9 cellular contexts compared by ENCODE assay signal in genomic region chr9:89482950-89483349, GRCh38. TPM values are rescaled to one million over a fixed set of nuclear protein-coding genes. Genes with fewer than 3 reads are reported as not detected.
DNase-seq lines count a peak whose midpoint lies in the region; ATAC-seq, FAIRE-seq and TF ChIP-seq lines count a peak whose summit lies in the region.
"Had no signal": no experiment of that assay in that cellular context is flagged by ENCODE, and none has a peak within 500 bp of the region (broad histone marks: within the 10 kb centered on the region; RNA-seq: fewer than 3 reads in every experiment).

No MANE protein-coding gene starts in this region.

- no peak for TF ChIP-seq CTCF in glutamatergic neuron (IDR thresholded peaks at IDR 0.05; ENCODE audit: partially characterized antibody, unreplicated experiment)
- no peak for TF ChIP-seq CTCF in mesothelial cell of epicardium (IDR thresholded peaks at IDR 0.05; ENCODE audit: unreplicated experiment)

- POLR2A ChIA-PET in activated CD8-positive, alpha-beta T cell treated with anti-CD3 and anti-CD28 coated beads, Interleukin-2, amount 10 ng/mL, durations not matched to agents 7 days and 5 days (lab: Charles Lee), result interaction anchor here (1.5 to 2.5 kb wide), 4 partner anchors 16 to 66 kb away, joined by 4 to 12 read pairs (median 9); no protein-coding TSS in a partner anchor

- ATAC-seq in activated CD8-positive, alpha-beta T cell treated with anti-CD3 and anti-CD28 coated beads, Interleukin-2, amount 10 ng/mL, durations not matched to agents 7 days and 5 days, result no peak
- ATAC-seq in stimulated activated effector memory CD8-positive, alpha-beta T cell treated with anti-CD3 and anti-CD28 coated beads, Interleukin-12 subunit alpha, Interleukin-12 subunit beta, amount 100 ng/mL, for 72 hours, result no peak
- no peak for ATAC-seq in HG03159 (IDR thresholded peaks at IDR 0.05; ENCODE audit: unreplicated experiment)

- peaks cover 7% of the 10 kb centered on the region for H3K9me3 Mint-ChIP-seq in activated naive CD4-positive, alpha-beta T cell treated with anti-CD3 and anti-CD28 coated beads for 36 hours
- no peaks in the 10 kb centered on the region for H3K9me3 Mint-ChIP-seq in activated CD8-positive, alpha-beta T cell treated with anti-CD3 and anti-CD28 coated beads, Interleukin-2, amount 10 ng/mL, durations not matched to agents 7 days and 5 days (ENCODE audit: insufficient read depth)
- H3K9me3 Mint-ChIP-seq in glutamatergic neuron (ENCODE audit: unreplicated experiment) (peaks cover 5% of the 10 kb centered on the region), mesothelial cell of epicardium (peaks cover 6% of the 10 kb centered on the region)
- H3K9me3 Mint-ChIP-seq in stimulated activated effector memory CD8-positive, alpha-beta T cell treated with anti-CD3 and anti-CD28 coated beads, Interleukin-12 subunit alpha, Interleukin-12 subunit beta, amount 100 ng/mL, for 72 hours, result no peaks in the 10 kb centered on the region

- CTCF ChIA-PET in activated naive CD4-positive, alpha-beta T cell treated with anti-CD3 and anti-CD28 coated beads for 36 hours (lab: Charles Lee), result interaction anchor here (0.6 to 3.1 kb wide), 2 partner anchors 54 to 65 kb away, joined by 3 to 16 read pairs; no protein-coding TSS in a partner anchor
- CTCF ChIA-PET in activated CD8-positive, alpha-beta T cell treated with anti-CD3 and anti-CD28 coated beads, Interleukin-2, amount 10 ng/mL, durations not matched to agents 7 days and 5 days (lab: Charles Lee), result interaction anchor here (0.6 to 5.2 kb wide), 5 partner anchors 12 to 66 kb away, joined by 3 to 40 read pairs (median 4); no protein-coding TSS in a partner anchor

- H3K27me3 Mint-ChIP-seq in activated naive CD4-positive, alpha-beta T cell treated with anti-CD3 and anti-CD28 coated beads for 36 hours (ENCODE audit: low read depth), result no peaks in the 10 kb centered on the region
- no peaks in the 10 kb centered on the region for H3K27me3 Mint-ChIP-seq in activated CD8-positive, alpha-beta T cell treated with anti-CD3 and anti-CD28 coated beads, Interleukin-2, amount 10 ng/mL, durations not matched to agents 7 days and 5 days (ENCODE audit: low read depth)
- H3K27me3 Mint-ChIP-seq in glutamatergic neuron (ENCODE audit: unreplicated experiment) (peaks cover 11% of the 10 kb centered on the region), mesothelial cell of epicardium (ENCODE audit: low read depth) (no peaks in the 10 kb centered on the region)

- peak overlapping the region; percentile 91 for H3K27ac Mint-ChIP-seq in activated naive CD4-positive, alpha-beta T cell treated with anti-CD3 and anti-CD28 coated beads for 36 hours
- H3K27ac Mint-ChIP-seq in activated CD8-positive, alpha-beta T cell treated with anti-CD3 and anti-CD28 coated beads, Interleukin-2, amount 10 ng/mL, durations not matched to agents 7 days and 5 days, result peak overlapping the region; percentile 96
- H3K27ac Mint-ChIP-seq in glutamatergic neuron (ENCODE audit: unreplicated experiment) (peak overlapping the region; percentile 92), mesothelial cell of epicardium (no peak overlapping the region)
- H3K27ac Mint-ChIP-seq in stimulated activated effector memory CD8-positive, alpha-beta T cell treated with anti-CD3 and anti-CD28 coated beads, Interleukin-12 subunit alpha, Interleukin-12 subunit beta, amount 100 ng/mL, for 72 hours, result peak overlapping the region; percentile 83

- peak; percentile 6 for DNase-seq in activated naive CD4-positive, alpha-beta T cell treated with anti-CD3 and anti-CD28 coated beads for 36 hours
- no peak for DNase-seq in activated naive CD4-positive, alpha-beta T cell (lab: John Stamatoyannopoulos, UW)
- no peak for DNase-seq in activated CD8-positive, alpha-beta T cell treated with anti-CD3 and anti-CD28 coated beads, Interleukin-2, amount 10 ng/mL, durations not matched to agents 7 days and 5 days
- peak; percentile 28 for DNase-seq in glutamatergic neuron
- no peak for DNase-seq in stimulated activated effector memory CD8-positive, alpha-beta T cell treated with anti-CD3 and anti-CD28 coated beads, Interleukin-12 subunit alpha, Interleukin-12 subunit beta, amount 100 ng/mL, for 72 hours (ENCODE audit: low spot score in 2 of 2)
- no peak for DNase-seq in frontal cortex (ENCODE audit: low spot score in 2 of 2)
- no peak for DNase-seq in mesothelial cell of epicardium (ENCODE audit: low spot score in 2 of 2, unreplicated experiment in 2 of 2)
- DNase-seq: kidney had no signal

- FAIRE-seq in frontal cortex (lab: Jason Lieb, UNC), result no peak
- FAIRE-seq: kidney had no signal

- intact Hi-C loops in activated naive CD4-positive, alpha-beta T cell treated with anti-CD3 and anti-CD28 coated beads for 36 hours (cut with micrococcal nuclease), result loop anchor here (1.0 kb wide), 1 partner anchor 8 kb away; no protein-coding TSS in a partner anchor

- H3K4me1 Mint-ChIP-seq in activated naive CD4-positive, alpha-beta T cell treated with anti-CD3 and anti-CD28 coated beads for 36 hours (ENCODE audit: low read depth), result peaks cover 89% of the 10 kb centered on the region
- H3K4me1 Mint-ChIP-seq in activated CD8-positive, alpha-beta T cell treated with anti-CD3 and anti-CD28 coated beads, Interleukin-2, amount 10 ng/mL, durations not matched to agents 7 days and 5 days (ENCODE audit: low read depth), result peaks cover 92% of the 10 kb centered on the region
- H3K4me1 Mint-ChIP-seq in glutamatergic neuron (ENCODE audit: low read depth, unreplicated experiment) (peaks cover 50% of the 10 kb centered on the region), mesothelial cell of epicardium (peaks cover 6% of the 10 kb centered on the region)
- peaks cover 92% of the 10 kb centered on the region for H3K4me1 Mint-ChIP-seq in stimulated activated effector memory CD8-positive, alpha-beta T cell treated with anti-CD3 and anti-CD28 coated beads, Interleukin-12 subunit alpha, Interleukin-12 subunit beta, amount 100 ng/mL, for 72 hours

- no peak overlapping the region for H3K4me3 Mint-ChIP-seq in activated naive CD4-positive, alpha-beta T cell treated with anti-CD3 and anti-CD28 coated beads for 36 hours
- peak overlapping the region; percentile 69 for H3K4me3 Mint-ChIP-seq in activated CD8-positive, alpha-beta T cell treated with anti-CD3 and anti-CD28 coated beads, Interleukin-2, amount 10 ng/mL, durations not matched to agents 7 days and 5 days
- peak overlapping the region; percentile 74 for H3K4me3 Mint-ChIP-seq in glutamatergic neuron (ENCODE audit: unreplicated experiment)
- peak overlapping the region; percentile 73 for H3K4me3 Mint-ChIP-seq in stimulated activated effector memory CD8-positive, alpha-beta T cell treated with anti-CD3 and anti-CD28 coated beads, Interleukin-12 subunit alpha, Interleukin-12 subunit beta, amount 100 ng/mL, for 72 hours
- H3K4me3 Mint-ChIP-seq in mesothelial cell of epicardium, result no peak overlapping the region

- peaks cover 32% of the 10 kb centered on the region for H3K36me3 Mint-ChIP-seq in activated naive CD4-positive, alpha-beta T cell treated with anti-CD3 and anti-CD28 coated beads for 36 hours (ENCODE audit: low read depth)
- peaks cover 80% of the 10 kb centered on the region for H3K36me3 Mint-ChIP-seq in activated CD8-positive, alpha-beta T cell treated with anti-CD3 and anti-CD28 coated beads, Interleukin-2, amount 10 ng/mL, durations not matched to agents 7 days and 5 days (ENCODE audit: low read depth)
- H3K36me3 Mint-ChIP-seq in glutamatergic neuron (ENCODE audit: unreplicated experiment), result peaks cover 6% of the 10 kb centered on the region
- H3K36me3 Mint-ChIP-seq in stimulated activated effector memory CD8-positive, alpha-beta T cell treated with anti-CD3 and anti-CD28 coated beads, Interleukin-12 subunit alpha, Interleukin-12 subunit beta, amount 100 ng/mL, for 72 hours, result peaks cover 53% of the 10 kb centered on the region
- peaks cover 16% of the 10 kb centered on the region for H3K36me3 Mint-ChIP-seq in mesothelial cell of epicardium

RNA-seq across cellular contexts. Expression of gene SEMA4D, which starts 15.0 kb away (rescaled TPM):
- 100 to 1,000 TPM; 156 to 160 TPM for total RNA-seq in activated naive CD4-positive, alpha-beta T cell treated with anti-CD3 and anti-CD28 coated beads for 36 hours
- total RNA-seq in activated CD8-positive, alpha-beta T cell treated with anti-CD3 and anti-CD28 coated beads, Interleukin-2, amount 10 ng/mL, durations not matched to agents 7 days and 5 days, result 100 to 1,000 TPM; 314 to 321 TPM
- total RNA-seq in glutamatergic neuron (ENCODE audit: unreplicated experiment), result 192 TPM
- total RNA-seq in frontal cortex, result 7.7 TPM
- 41.8 to 44.7 TPM (median 42.7 TPM) in 3 replicates for total RNA-seq in mesothelial cell of epicardium

Comparison
In these comparisons a context has a peak if more than half of its experiments do, and no peak if none do; other contexts are left out.
1. DNase-seq: peak in activated naive CD4-positive, alpha-beta T cell treated with anti-CD3 and anti-CD28 coated beads for 36 hours (single experiment) and glutamatergic neuron (single experiment); none in activated naive CD4-positive, alpha-beta T cell (0 of 4), activated CD8-positive, alpha-beta T cell treated with anti-CD3 and anti-CD28 coated beads, Interleukin-2, amount 10 ng/mL, durations not matched to agents 7 days and 5 days (single experiment), stimulated activated effector memory CD8-positive, alpha-beta T cell treated with anti-CD3 and anti-CD28 coated beads, Interleukin-12 subunit alpha, Interleukin-12 subunit beta, amount 100 ng/mL, for 72 hours (0 of 2), frontal cortex (0 of 2) and mesothelial cell of epicardium (0 of 2).
2. H3K4me3 Mint-ChIP-seq: peak in activated CD8-positive, alpha-beta T cell treated with anti-CD3 and anti-CD28 coated beads, Interleukin-2, amount 10 ng/mL, durations not matched to agents 7 days and 5 days (single experiment), glutamatergic neuron (single experiment) and stimulated activated effector memory CD8-positive, alpha-beta T cell treated with anti-CD3 and anti-CD28 coated beads, Interleukin-12 subunit alpha, Interleukin-12 subunit beta, amount 100 ng/mL, for 72 hours (single experiment); none in activated naive CD4-positive, alpha-beta T cell treated with anti-CD3 and anti-CD28 coated beads for 36 hours (single experiment) and mesothelial cell of epicardium (single experiment).